Comparison of ENCODE assay signal across 28 cellular contexts in genomic region chr2:96075199-96075771, GRCh38. TPM values are rescaled to one million over a fixed set of nuclear protein-coding genes. Genes with fewer than 3 reads are reported as not detected.
"Had no signal": no experiment of that assay in that cellular context is flagged by ENCODE, and none has a peak within 500 bp of the region (broad histone marks: within the 10 kb centered on the region; RNA-seq: fewer than 3 reads in every experiment).

No MANE protein-coding gene starts in this region.

- FAIRE-seq: colon, endothelial cell of umbilical vein, frontal cortex, islet of Langerhans, keratinocyte had no signal

- H3K4me3 ChIP-seq: coronary artery, dorsolateral prefrontal cortex, esophagus squamous epithelium, gastroesophageal sphincter, heart right ventricle, left lung, lower lobe of right lung, mucosa of descending colon had no signal

- H3K4me1 ChIP-seq: esophagus squamous epithelium, foreskin keratinocyte, gastroesophageal sphincter, left lung, lower lobe of right lung had no signal

- DNase-seq: dermis blood vessel endothelial cell; dorsolateral prefrontal cortex; effector CD4-positive, alpha-beta T cell; effector memory CD4-positive, alpha-beta T cell; esophagus squamous epithelium; foreskin keratinocyte; glutamatergic neuron; head of caudate nucleus; heart right ventricle; hippocampal formation; left cardiac atrium; left lung; left ventricle myocardium superior; lower lobe of right lung; mesenchymal stem cell; mucosa of descending colon; naive B cell had no signal

- H3K9me3 ChIP-seq: lower lobe of right lung, mucosa of descending colon had no signal

- H3K27me3 ChIP-seq: dorsolateral prefrontal cortex, heart right ventricle, left lung had no signal

- H3K27ac ChIP-seq: coronary artery, dorsolateral prefrontal cortex, esophagus squamous epithelium, foreskin keratinocyte, gastroesophageal sphincter, heart right ventricle, left lung, lower lobe of right lung had no signal

- ATAC-seq: foreskin keratinocyte, gastroesophageal sphincter, heart right ventricle, left cardiac atrium, left lung, left ventricle myocardium superior, lower lobe of right lung, mucosa of descending colon had no signal

- H3K36me3 ChIP-seq: esophagus squamous epithelium, gastroesophageal sphincter, heart right ventricle, left lung, lower lobe of right lung had no signal

RNA-seq across cellular contexts. Expression of gene GPAT2, which starts 40.6 kb away (rescaled TPM):
- total RNA-seq: mesothelial cell of epicardium, myocyte had no signal

RNA-seq across cellular contexts. Expression of gene ADRA2B, which starts 41.1 kb away (rescaled TPM):
- total RNA-seq: endothelial cell of umbilical vein, glomerular endothelial cell, lung microvascular endothelial cell, myocyte had no signal
- polyA plus RNA-seq: endothelial cell of umbilical vein, keratinocyte had no signal
